3 cellular contexts compared by ENCODE assay signal in genomic region chr4:118587116-118587869, GRCh38.
TF ChIP-seq lines count a peak whose summit lies in the region.

No MANE protein-coding gene starts in this region.

TF ChIP-seq in liver, 16 proteins besides CTCF, POLR2A, EP300 and RAD21 (continued from another document):
- TF ChIP-seq, protein P1, sequence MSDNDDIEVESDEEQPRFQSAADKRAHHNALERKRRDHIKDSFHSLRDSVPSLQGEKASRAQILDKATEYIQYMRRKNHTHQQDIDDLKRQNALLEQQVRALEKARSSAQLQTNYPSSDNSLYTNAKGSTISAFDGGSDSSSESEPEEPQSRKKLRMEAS (IDR thresholded peaks at IDR 0.05), result no peak
- TF ChIP-seq, protein P2, sequence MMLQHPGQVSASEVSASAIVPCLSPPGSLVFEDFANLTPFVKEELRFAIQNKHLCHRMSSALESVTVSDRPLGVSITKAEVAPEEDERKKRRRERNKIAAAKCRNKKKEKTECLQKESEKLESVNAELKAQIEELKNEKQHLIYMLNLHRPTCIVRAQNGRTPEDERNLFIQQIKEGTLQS (IDR thresholded peaks at IDR 0.05), result no peak
- TF ChIP-seq GABPA (IDR thresholded peaks at IDR 0.05 in 1 of 2, conservative IDR thresholded peaks at IDR 0.05 in 1 of 2) (no peak), REST (IDR thresholded peaks at IDR 0.05) (no peak), HNF4A (conservative IDR thresholded peaks at IDR 0.05) (no peak), FOXA2 (IDR thresholded peaks at IDR 0.05) (no peak), JUND (IDR thresholded peaks at IDR 0.05) (no peak), FOXA1 (IDR thresholded peaks at IDR 0.05) (no peak), EGR1 (IDR thresholded peaks at IDR 0.05; ENCODE audit: low read depth in 2 of 2) (no peak), RXRA (IDR thresholded peaks at IDR 0.05) (no peak), TAF1 (conservative IDR thresholded peaks at IDR 0.05) (no peak), HNF4G (IDR thresholded peaks at IDR 0.05) (no peak)

TF ChIP-seq in HepG2, 621 proteins besides CTCF, POLR2A, EP300 and RAD21 (continued from another document):
- TF ChIP-seq, protein P3, sequence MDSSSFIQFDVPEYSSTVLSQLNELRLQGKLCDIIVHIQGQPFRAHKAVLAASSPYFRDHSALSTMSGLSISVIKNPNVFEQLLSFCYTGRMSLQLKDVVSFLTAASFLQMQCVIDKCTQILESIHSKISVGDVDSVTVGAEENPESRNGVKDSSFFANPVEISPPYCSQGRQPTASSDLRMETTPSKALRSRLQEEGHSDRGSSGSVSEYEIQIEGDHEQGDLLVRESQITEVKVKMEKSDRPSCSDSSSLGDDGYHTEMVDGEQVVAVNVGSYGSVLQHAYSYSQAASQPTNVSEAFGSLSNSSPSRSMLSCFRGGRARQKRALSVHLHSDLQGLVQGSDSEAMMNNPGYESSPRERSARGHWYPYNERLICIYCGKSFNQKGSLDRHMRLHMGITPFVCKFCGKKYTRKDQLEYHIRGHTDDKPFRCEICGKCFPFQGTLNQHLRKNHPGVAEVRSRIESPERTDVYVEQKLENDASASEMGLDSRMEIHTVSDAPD (CRISPR knock-in tag; IDR thresholded peaks at IDR 0.05), result no peak
- TF ChIP-seq ADNP (CRISPR knock-in tag; IDR thresholded peaks at IDR 0.05) (no peak), RFX3 (CRISPR knock-in tag; IDR thresholded peaks at IDR 0.05) (no peak), ZFP41 (CRISPR knock-in tag; IDR thresholded peaks at IDR 0.05; ENCODE audit: borderline replicate concordance) (no peak), ZNF646 (CRISPR knock-in tag; IDR thresholded peaks at IDR 0.05) (no peak), RARG (CRISPR knock-in tag; IDR thresholded peaks at IDR 0.05; ENCODE audit: low read depth) (no peak), BRF2 (CRISPR knock-in tag; IDR thresholded peaks at IDR 0.05) (no peak), ZNF367 (CRISPR knock-in tag; IDR thresholded peaks at IDR 0.05; ENCODE audit: borderline replicate concordance) (no peak), ZNF891 (CRISPR knock-in tag; IDR thresholded peaks at IDR 0.05) (no peak)

TF ChIP-seq in neural cell, 6 proteins besides CTCF, POLR2A, EP300 and RAD21:
- TF ChIP-seq REST (IDR thresholded peaks at IDR 0.05; ENCODE audit: borderline replicate concordance) (peak; percentile 66), TAF1 (IDR thresholded peaks at IDR 0.05; ENCODE audit: low read depth) (no peak), EZH2 (IDR thresholded peaks at IDR 0.05; ENCODE audit: borderline replicate concordance, insufficient read depth, low read length, poor library complexity, severe bottlenecking) (no peak), POLR2AphosphoS5 (IDR thresholded peaks at IDR 0.05) (peak; percentile 80), SMC3 (conservative IDR thresholded peaks at IDR 0.05; ENCODE audit: poor library complexity) (peak; percentile 15)
